9 cellular contexts compared by ENCODE assay signal in the genomic region with DNA sequence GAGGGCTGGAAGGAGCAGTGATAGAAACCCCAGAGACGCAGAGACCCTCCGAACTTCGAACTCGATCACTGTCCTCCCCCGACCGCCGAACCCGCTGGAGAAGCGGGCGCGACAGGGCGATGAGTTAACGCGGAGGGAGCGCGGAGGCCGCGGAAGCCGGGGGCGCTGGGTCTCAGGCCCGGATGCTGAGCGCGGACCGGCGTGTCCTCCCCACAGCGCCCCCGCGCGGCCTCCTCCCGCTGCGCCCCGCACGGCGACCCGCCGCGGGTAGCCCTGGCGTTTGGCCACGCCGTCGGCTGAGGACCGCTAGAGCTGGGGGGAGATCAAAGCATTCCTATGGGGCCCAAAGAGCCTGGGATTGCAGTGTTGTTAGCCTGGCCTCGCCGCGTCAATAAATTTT. TPM values are rescaled to one million over a fixed set of nuclear protein-coding genes. Genes with fewer than 3 reads are reported as not detected.
A peak's percentile ranks its signal among the peaks of the same experiment; 100 is the strongest.
DNase-seq lines count a peak whose midpoint lies in the region; ATAC-seq and TF ChIP-seq lines count a peak whose summit lies in the region.
"Had no signal": no experiment of that assay in that cellular context is flagged by ENCODE, and none has a peak within 500 bp of the region (broad histone marks: within the 10 kb centered on the region; RNA-seq: fewer than 3 reads in every experiment).

No MANE protein-coding gene starts in this region.

- H3K27ac Mint-ChIP-seq in GM23338 = no peak overlapping the region

- peak; percentile 53 to 70 for TF ChIP-seq CTCF in GM23338 (conservative IDR thresholded peaks at IDR 0.05; ENCODE audit: low read depth in 2 of 2)
- no peak for TF ChIP-seq CTCF in mammary epithelial cell (conservative IDR thresholded peaks at IDR 0.05 in 1 of 2, IDR thresholded peaks at IDR 0.05 in 1 of 2; ENCODE audit: extremely low read depth in 1 of 2, insufficient read depth in 1 of 2, low read depth in 1 of 2, low read length in 2 of 2)
- peak in 1 of 4 experiments; percentile 16 for TF ChIP-seq CTCF in uterus (IDR thresholded peaks at IDR 0.05)

- intact Hi-C loops in mammary epithelial cell (cut with micrococcal nuclease) (no loop called here), uterus (cut with DNase I; ENCODE audit: low total_unique reads) (no loop called here)

- ATAC-seq in GM23338 = peak; percentile 50

- peaks cover 9% of the 10 kb centered on the region for H3K9me3 Mint-ChIP-seq in GM23338

- 20% methylated on average over 8 of the region's 45 CpGs for WGBS in mammary epithelial cell (ENCODE audit: low coverage, missing lambda C conversion rate)

- H3K27me3 Mint-ChIP-seq in GM23338 (ENCODE audit: insufficient read depth, low read depth, poor library complexity) = peaks cover 84% of the 10 kb centered on the region

- in situ Hi-C loops in mammary epithelial cell (cut with MboI; ENCODE audit: low sequenced_read_pairs in 2 of 2) = no loop called here

- H3K36me3 ChIP-seq in GM23338 (ENCODE audit: insufficient read depth) (no peaks in the 10 kb centered on the region), mammary epithelial cell (ENCODE audit: insufficient read depth, low read length) (no peaks in the 10 kb centered on the region), uterus (no peaks in the 10 kb centered on the region)

- no peaks in the 10 kb centered on the region for H3K9me2 ChIP-seq in GM23338 (ENCODE audit: insufficient read depth)

- H2AFZ ChIP-seq in GM23338 (peak overlapping the region; percentile 95; the same call in 1 of the 2 replicates), mammary epithelial cell (ENCODE audit: low read depth, low read length) (peak overlapping the region; percentile 0)

- peak overlapping the region; percentile 64 for H3K4me3 ChIP-seq in GM23338
- no peak overlapping the region for H3K4me3 ChIP-seq in mammary epithelial cell (replicated peaks in 1 of 3; ENCODE audit: insufficient read depth in 1 of 3, low read depth in 2 of 3, low read length in 3 of 3)
- H3K4me3 ChIP-seq in uterus = no peak overlapping the region

- dilution Hi-C loops in mammary epithelial cell (cut with HindIII; ENCODE audit: low sequenced_read_pairs) = no loop called here

- H3K4me2 ChIP-seq in GM23338 (peak overlapping the region; percentile 88), mammary epithelial cell (ENCODE audit: insufficient read depth, low read depth, low read length) (no peak overlapping the region)

- H3K9ac ChIP-seq in mammary epithelial cell (ENCODE audit: insufficient read depth, low read length) = no peak overlapping the region

- CTCF ChIA-PET in mammary epithelial cell (lab: Charles Lee; ENCODE audit: low non-redundant PET) = no interaction called here

- DNase-seq in CD1c-positive myeloid dendritic cell (ENCODE audit: extremely low spot score) (peak; percentile 25), GM23338 (ENCODE audit: low spot score) (peak; percentile 78), mammary epithelial cell (no peak), myocyte (ENCODE audit: low read depth) (peak; percentile 33), uterus (no peak), NCI-H2081 (lab: John Stamatoyannopoulos, UW) (no peak), DMS114 treated with DMSO at 0.1 percent for 48 hours (lab: John Stamatoyannopoulos, UW; ENCODE audit: unreplicated experiment) (no peak), DMS153 (lab: John Stamatoyannopoulos, UW) (no peak)

- H4K20me1 ChIP-seq in GM23338 (replicated peaks; ENCODE audit: insufficient read depth) (peaks cover 37% of the 10 kb centered on the region), mammary epithelial cell (ENCODE audit: insufficient read depth, low read length) (no peaks in the 10 kb centered on the region)

- no peak for TF ChIP-seq POLR2A in uterus (IDR thresholded peaks at IDR 0.05)

- peaks cover 12% of the 10 kb centered on the region for H3F3A ChIP-seq in GM23338 (replicated peaks; ENCODE audit: low read depth)

- H3K79me2 ChIP-seq in GM23338 (replicated peaks; ENCODE audit: insufficient read depth) = no peaks in the 10 kb centered on the region
- H3K79me2 ChIP-seq in mammary epithelial cell (ENCODE audit: insufficient read depth, low read length) = no peaks in the 10 kb centered on the region

- peak overlapping the region; percentile 75 for H3K4me3 Mint-ChIP-seq in GM23338

- H3K27me3 ChIP-seq in GM23338 (ENCODE audit: insufficient read depth) (peaks cover 100% of the 10 kb centered on the region), mammary epithelial cell (ENCODE audit: insufficient read depth, low read length) (peaks cover 42% of the 10 kb centered on the region), uterus (peaks cover 9 to 83% of the 10 kb centered on the region in 2 donors)

- H3K4me1 Mint-ChIP-seq in GM23338 = peaks cover 17% of the 10 kb centered on the region

- peaks cover 33% of the 10 kb centered on the region for H3K4me1 ChIP-seq in GM23338 (ENCODE audit: insufficient read depth)
- no peaks in the 10 kb centered on the region for H3K4me1 ChIP-seq in mammary epithelial cell (ENCODE audit: insufficient read depth, low read length)
- no peaks in the 10 kb centered on the region for H3K4me1 ChIP-seq in uterus

- no TSS peak for BruUV-seq in mammary epithelial cell (replicated peaks; lab: Mats Ljungman, UMichigan)

- H3K9me3 ChIP-seq in mammary epithelial cell (replicated peaks; ENCODE audit: insufficient read depth, low read length) (no peaks in the 10 kb centered on the region), uterus (no peaks in the 10 kb centered on the region)

- no peaks in the 10 kb centered on the region for H3K36me3 Mint-ChIP-seq in GM23338 (ENCODE audit: low read depth)

- H3K27ac ChIP-seq in GM23338 (ENCODE audit: low read depth) (no peak overlapping the region), mammary epithelial cell (ENCODE audit: insufficient read depth, low read depth, low read length) (no peak overlapping the region), uterus (no peak overlapping the region)

TF ChIP-seq in GM23338, 12 proteins besides CTCF, POLR2A, EP300 and RAD21:
- TF ChIP-seq POLR2AphosphoS5 (IDR thresholded peaks at IDR 0.05; ENCODE audit: low read depth) (no peak), ZNF114 (CRISPR knock-in tag; IDR thresholded peaks at IDR 0.05) (no peak), STAT1 (IDR thresholded peaks at IDR 0.05; ENCODE audit: unreplicated experiment) (no peak), EZH2phosphoT487 (IDR thresholded peaks at IDR 0.05; ENCODE audit: unreplicated experiment) (no peak)
- TF ChIP-seq, protein P1, sequence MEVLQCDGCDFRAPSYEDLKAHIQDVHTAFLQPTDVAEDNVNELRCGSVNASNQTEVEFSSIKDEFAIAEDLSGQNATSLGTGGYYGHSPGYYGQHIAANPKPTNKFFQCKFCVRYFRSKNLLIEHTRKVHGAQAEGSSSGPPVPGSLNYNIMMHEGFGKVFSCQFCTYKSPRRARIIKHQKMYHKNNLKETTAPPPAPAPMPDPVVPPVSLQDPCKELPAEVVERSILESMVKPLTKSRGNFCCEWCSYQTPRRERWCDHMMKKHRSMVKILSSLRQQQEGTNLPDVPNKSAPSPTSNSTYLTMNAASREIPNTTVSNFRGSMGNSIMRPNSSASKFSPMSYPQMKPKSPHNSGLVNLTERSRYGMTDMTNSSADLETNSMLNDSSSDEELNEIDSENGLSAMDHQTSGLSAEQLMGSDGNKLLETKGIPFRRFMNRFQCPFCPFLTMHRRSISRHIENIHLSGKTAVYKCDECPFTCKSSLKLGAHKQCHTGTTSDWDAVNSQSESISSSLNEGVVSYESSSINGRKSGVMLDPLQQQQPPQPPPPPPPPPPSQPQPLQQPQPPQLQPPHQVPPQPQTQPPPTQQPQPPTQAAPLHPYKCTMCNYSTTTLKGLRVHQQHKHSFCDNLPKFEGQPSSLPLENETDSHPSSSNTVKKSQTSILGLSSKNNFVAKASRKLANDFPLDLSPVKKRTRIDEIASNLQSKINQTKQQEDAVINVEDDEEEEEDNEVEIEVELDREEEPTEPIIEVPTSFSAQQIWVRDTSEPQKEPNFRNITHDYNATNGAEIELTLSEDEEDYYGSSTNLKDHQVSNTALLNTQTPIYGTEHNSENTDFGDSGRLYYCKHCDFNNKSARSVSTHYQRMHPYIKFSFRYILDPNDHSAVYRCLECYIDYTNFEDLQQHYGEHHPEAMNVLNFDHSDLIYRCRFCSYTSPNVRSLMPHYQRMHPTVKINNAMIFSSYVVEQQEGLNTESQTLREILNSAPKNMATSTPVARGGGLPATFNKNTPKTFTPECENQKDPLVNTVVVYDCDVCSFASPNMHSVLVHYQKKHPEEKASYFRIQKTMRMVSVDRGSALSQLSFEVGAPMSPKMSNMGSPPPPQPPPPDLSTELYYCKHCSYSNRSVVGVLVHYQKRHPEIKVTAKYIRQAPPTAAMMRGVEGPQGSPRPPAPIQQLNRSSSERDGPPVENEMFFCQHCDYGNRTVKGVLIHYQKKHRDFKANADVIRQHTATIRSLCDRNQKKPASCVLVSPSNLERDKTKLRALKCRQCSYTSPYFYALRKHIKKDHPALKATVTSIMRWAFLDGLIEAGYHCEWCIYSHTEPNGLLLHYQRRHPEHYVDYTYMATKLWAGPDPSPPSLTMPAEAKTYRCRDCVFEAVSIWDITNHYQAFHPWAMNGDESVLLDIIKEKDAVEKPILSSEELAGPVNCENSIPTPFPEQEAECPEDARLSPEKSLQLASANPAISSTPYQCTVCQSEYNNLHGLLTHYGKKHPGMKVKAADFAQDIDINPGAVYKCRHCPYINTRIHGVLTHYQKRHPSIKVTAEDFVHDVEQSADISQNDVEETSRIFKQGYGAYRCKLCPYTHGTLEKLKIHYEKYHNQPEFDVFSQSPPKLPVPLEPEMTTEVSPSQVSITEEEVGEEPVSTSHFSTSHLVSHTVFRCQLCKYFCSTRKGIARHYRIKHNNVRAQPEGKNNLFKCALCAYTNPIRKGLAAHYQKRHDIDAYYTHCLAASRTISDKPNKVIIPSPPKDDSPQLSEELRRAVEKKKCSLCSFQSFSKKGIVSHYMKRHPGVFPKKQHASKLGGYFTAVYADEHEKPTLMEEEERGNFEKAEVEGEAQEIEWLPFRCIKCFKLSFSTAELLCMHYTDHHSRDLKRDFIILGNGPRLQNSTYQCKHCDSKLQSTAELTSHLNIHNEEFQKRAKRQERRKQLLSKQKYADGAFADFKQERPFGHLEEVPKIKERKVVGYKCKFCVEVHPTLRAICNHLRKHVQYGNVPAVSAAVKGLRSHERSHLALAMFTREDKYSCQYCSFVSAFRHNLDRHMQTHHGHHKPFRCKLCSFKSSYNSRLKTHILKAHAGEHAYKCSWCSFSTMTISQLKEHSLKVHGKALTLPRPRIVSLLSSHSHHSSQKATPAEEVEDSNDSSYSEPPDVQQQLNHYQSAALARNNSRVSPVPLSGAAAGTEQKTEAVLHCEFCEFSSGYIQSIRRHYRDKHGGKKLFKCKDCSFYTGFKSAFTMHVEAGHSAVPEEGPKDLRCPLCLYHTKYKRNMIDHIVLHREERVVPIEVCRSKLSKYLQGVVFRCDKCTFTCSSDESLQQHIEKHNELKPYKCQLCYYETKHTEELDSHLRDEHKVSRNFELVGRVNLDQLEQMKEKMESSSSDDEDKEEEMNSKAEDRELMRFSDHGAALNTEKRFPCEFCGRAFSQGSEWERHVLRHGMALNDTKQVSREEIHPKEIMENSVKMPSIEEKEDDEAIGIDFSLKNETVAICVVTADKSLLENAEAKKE (CRISPR knock-in tag; IDR thresholded peaks at IDR 0.05) = no peak

RNA-seq across cellular contexts. Expression of a gene that starts 7.7 kb away (rescaled TPM):
- not detected in 2 replicates for total RNA-seq in GM23338 (2014; rRNA removed; shearing (Covaris generic))
- polyA plus RNA-seq in GM23338 (2016; fragmentation: Nextera tagmentation; extraction: Ambion mirVana) (not detected in 2 replicates), mammary epithelial cell (not detected)
- total RNA-seq in mammary epithelial cell (not detected), myocyte (not detected in 2 replicates), uterus (1 to 10 TPM in 1 of 4 donors, not detected in 3; 3.1 TPM)
- not detected for polyA minus RNA-seq in mammary epithelial cell
- polyA plus RNA-seq in myocyte (2012) = 0.05 TPM
- polyA plus RNA-seq: keratinocyte had no signal

Comparison
In these comparisons a context has a peak if more than half of its experiments do, and no peak if none do; other contexts are left out.
1. DNase-seq: peak in CD1c-positive myeloid dendritic cell (single experiment), GM23338 (single experiment) and myocyte (single experiment); none in mammary epithelial cell (single experiment), uterus (0 of 2), NCI-H2081 (0 of 2), DMS114 treated with DMSO at 0.1 percent for 48 hours (single experiment) and DMS153 (single experiment).
2. CTCF ChIP-seq: peak in GM23338 (2 of 2); none in mammary epithelial cell (0 of 2).